ENCODE assay signal across 16 cellular contexts in genomic region chr6:169473663-169474062, GRCh38.
DNase-seq lines count a peak whose midpoint lies in the region; ATAC-seq, FAIRE-seq and TF ChIP-seq lines count a peak whose summit lies in the region.
"Had no signal": no experiment of that assay in that cellular context is flagged by ENCODE, and none has a peak within 500 bp of the region (broad histone marks: within the 10 kb centered on the region; RNA-seq: fewer than 3 reads in every experiment).

No MANE protein-coding gene starts in this region.

- no peaks in the 10 kb centered on the region for H3K4me1 Mint-ChIP-seq in GM23338

- peak; percentile 94 for ATAC-seq in GM19438 (IDR thresholded peaks at IDR 0.05; ENCODE audit: low read depth, unreplicated experiment)
- ATAC-seq in HG02678 (IDR thresholded peaks at IDR 0.05; ENCODE audit: unreplicated experiment), result peak; percentile 66
- ATAC-seq in HG03460 (IDR thresholded peaks at IDR 0.05; ENCODE audit: unreplicated experiment), result peak; percentile 81
- ATAC-seq in GM23338, result no peak
- ATAC-seq: activated naive CD4-positive, alpha-beta T cell treated with anti-CD3 and anti-CD28 coated beads, Interleukin-2, amount 50 U/mL, for 72 hours; pancreas had no signal

- H4K20me1 ChIP-seq in GM23338 (replicated peaks; ENCODE audit: insufficient read depth), result no peaks in the 10 kb centered on the region

- CTCF ChIA-PET in RWPE1 (lab: Yijun Ruan, JAX), result no interaction called here

- H3K36me3 Mint-ChIP-seq in GM23338 (ENCODE audit: low read depth), result peaks cover 50% of the 10 kb centered on the region

- H3K9me2 ChIP-seq in GM23338 (ENCODE audit: insufficient read depth), result no peaks in the 10 kb centered on the region

- H3K27ac ChIP-seq in GM23338 (ENCODE audit: low read depth) (no peak overlapping the region), RWPE1 (no peak overlapping the region)
- H3K27ac ChIP-seq: cardiac muscle cell, pancreas had no signal

- H3K4me3 ChIP-seq in GM23338, result no peak overlapping the region
- H3K4me3 ChIP-seq: cardiac muscle cell, pancreas, tibial artery had no signal

- no peaks in the 10 kb centered on the region for H3K27me3 ChIP-seq in GM23338 (ENCODE audit: insufficient read depth)
- H3K27me3 ChIP-seq: cardiac muscle cell, pancreas, tibial artery had no signal

- DNase-seq in GM12891 (ENCODE audit: insufficient read length, low spot score) (no peak), mesenteric fat pad (ENCODE audit: low spot score) (no peak), GM23338 (ENCODE audit: low spot score) (no peak), AML-193 (lab: John Stamatoyannopoulos, UW) (no peak), RWPE1 (ENCODE audit: low spot score) (no peak)
- DNase-seq: activated B cell treated with CpG ODN at 0.5 μM for 24 hours, NCI-H1048, NCI-H226, pancreas, SW 1271, tibial artery had no signal

- peaks cover 2% of the 10 kb centered on the region for H3K27me3 Mint-ChIP-seq in GM23338 (ENCODE audit: insufficient read depth, low read depth, poor library complexity)
- H3K27me3 Mint-ChIP-seq: activated B cell treated with CpG ODN at 0.5 μM for 24 hours had no signal

- H3F3A ChIP-seq in GM23338 (replicated peaks; ENCODE audit: low read depth), result no peaks in the 10 kb centered on the region

- no peak overlapping the region for H3K4me3 Mint-ChIP-seq in GM23338
- H3K4me3 Mint-ChIP-seq: activated B cell treated with CpG ODN at 0.5 μM for 24 hours had no signal

- H3K4me1 ChIP-seq in GM23338 (ENCODE audit: insufficient read depth), result no peaks in the 10 kb centered on the region
- H3K4me1 ChIP-seq: pancreas had no signal

- no peak overlapping the region for H3K4me2 ChIP-seq in GM23338

- H2AFZ ChIP-seq in GM23338, result no peak overlapping the region

- POLR2A ChIA-PET in RWPE1 (lab: Yijun Ruan, JAX; ENCODE audit: low non-redundant PET), result no interaction called here

- H3K79me2 ChIP-seq in GM23338 (replicated peaks; ENCODE audit: insufficient read depth), result no peaks in the 10 kb centered on the region

- peaks cover 64% of the 10 kb centered on the region for H3K9me3 Mint-ChIP-seq in GM23338

- peak; percentile 13 for FAIRE-seq in GM12891 (lab: Jason Lieb, UNC)
- FAIRE-seq: pancreas had no signal

- no peak for TF ChIP-seq CTCF in GM23338 (conservative IDR thresholded peaks at IDR 0.05; ENCODE audit: low read depth in 2 of 2)
- no peak for TF ChIP-seq CTCF in RWPE1 (conservative IDR thresholded peaks at IDR 0.05; ENCODE audit: low read depth)

- peaks cover 4% of the 10 kb centered on the region; the same call in 1 of the 2 replicates for H3K36me3 ChIP-seq in GM23338 (ENCODE audit: insufficient read depth)
- H3K36me3 ChIP-seq: cardiac muscle cell, pancreas, tibial artery had no signal

- no peak overlapping the region for H3K27ac Mint-ChIP-seq in GM23338
- H3K27ac Mint-ChIP-seq: activated B cell treated with CpG ODN at 0.5 μM for 24 hours; activated naive CD4-positive, alpha-beta T cell treated with anti-CD3 and anti-CD28 coated beads, Interleukin-2, amount 50 U/mL, for 72 hours had no signal

- TF ChIP-seq POLR2A in GM12891 (IDR thresholded peaks at IDR 0.05; ENCODE audit: low read depth, low read length), result no peak

TF ChIP-seq in GM12891, 5 proteins besides CTCF, POLR2A, EP300 and RAD21:
- no peak for TF ChIP-seq SPI1 (IDR thresholded peaks at IDR 0.05; ENCODE audit: low read depth, low read length)
- TF ChIP-seq TAF1 (IDR thresholded peaks at IDR 0.05; ENCODE audit: low read depth, low read length), result no peak
- no peak for TF ChIP-seq POLR2AphosphoS5 (IDR thresholded peaks at IDR 0.05; ENCODE audit: low read depth, low read length)
- TF ChIP-seq POU2F2 (IDR thresholded peaks at IDR 0.05; ENCODE audit: low read depth, low read length), result no peak
- no peak for TF ChIP-seq PAX5 (IDR thresholded peaks at IDR 0.05; ENCODE audit: insufficient read depth, low read length, severe bottlenecking)

TF ChIP-seq in GM23338, 12 proteins besides CTCF, POLR2A, EP300 and RAD21:
- TF ChIP-seq STAT1 (IDR thresholded peaks at IDR 0.05; ENCODE audit: unreplicated experiment) (no peak), ETS1 (IDR thresholded peaks at IDR 0.05) (no peak), ZNF114 (CRISPR knock-in tag; IDR thresholded peaks at IDR 0.05) (no peak), REST (IDR thresholded peaks at IDR 0.05; ENCODE audit: unreplicated experiment) (no peak)
